ENCODE assay signal across 8 cellular contexts in genomic region chr18:32092422-32093105, GRCh38. TPM values are rescaled to one million over a fixed set of nuclear protein-coding genes. Genes with fewer than 3 reads are reported as not detected.
DNase-seq lines count a peak whose midpoint lies in the region; TF ChIP-seq lines count a peak whose summit lies in the region.

No MANE protein-coding gene starts in this region.

- in situ Hi-C loops in SK-MEL-5 (cut with HindIII; ENCODE audit: low pct_unique_long_range_greater_than_20kb, low sequenced_read_pairs), result no loop called here

- peaks cover 38% of the 10 kb centered on the region for H3K4me1 Mint-ChIP-seq in HFFc6 (ENCODE audit: low read depth)

- DNase-seq in GM04504 (ENCODE audit: low read depth) (peak; percentile 93), HFFc6 (peak; percentile 94), NAMALWA (ENCODE audit: low spot score) (peak; percentile 96), SK-MEL-5 (ENCODE audit: low read depth, low spot score) (peak; percentile 95), globus pallidus (ENCODE audit: low spot score) (peak; percentile 99), occipital lobe (lab: John Stamatoyannopoulos, UW) (peak; percentile 98)
- DNase-seq in activated naive CD4-positive, alpha-beta T cell treated with anti-CD3 and anti-CD28 coated beads, Interleukin-2, amount 50 U/mL, for 16 hours, result peak; percentile 100

- no peaks in the 10 kb centered on the region for H3K9me3 Mint-ChIP-seq in HFFc6

- H3K27ac ChIP-seq in temporal lobe (ENCODE audit: low read depth, low read length), result peak overlapping the region; percentile 97

- peak overlapping the region; percentile 93 for H3K4me3 Mint-ChIP-seq in HFFc6

- H3K36me3 Mint-ChIP-seq in HFFc6 (ENCODE audit: low read depth), result peaks cover 30% of the 10 kb centered on the region

- H3K27ac Mint-ChIP-seq in HFFc6, result peak overlapping the region; percentile 97

- peaks cover 6% of the 10 kb centered on the region; the same call in 1 of the 2 replicates for H3K27me3 Mint-ChIP-seq in HFFc6 (ENCODE audit: insufficient read depth)

- TF ChIP-seq CTCF in HFFc6 (IDR thresholded peaks at IDR 0.05), result peak; percentile 27; the same call in 1 of the 2 replicates

RNA-seq across cellular contexts. Expression of gene RNF138, which starts 0.9 kb away (rescaled TPM):
- 10 to 100 TPM; 10.2 to 14.4 (median 13.6) TPM for total RNA-seq in HFFc6 (2021; fragmentation: NEBNext Ultra II Directional; extraction: Animal tissue kit (Norgen Biotek cat#: 25700))
- total RNA-seq in SK-MEL-5 (2014; rRNA removed; shearing (Covaris generic)), result 23.7 and 29.6 TPM in 2 replicates
- 22.3 and 25.2 TPM in 2 replicates for polyA plus RNA-seq in SK-MEL-5 (2015; cell fraction: cytosol; rRNA removed)
- polyA plus RNA-seq in SK-MEL-5 (2015; cell fraction: nucleus; rRNA removed), result 13.0 and 38.6 TPM in 2 replicates
- total RNA-seq in occipital lobe (79.5 TPM), temporal lobe (39.1 TPM)

Comparison
In these comparisons a context has a peak if more than half of its experiments do, and no peak if none do; other contexts are left out.
1. Peak in every context shown above with its lines: DNase-seq and H3K27ac ChIP-seq.